ENCODE assay signal across 20 cellular contexts in the genomic region with DNA sequence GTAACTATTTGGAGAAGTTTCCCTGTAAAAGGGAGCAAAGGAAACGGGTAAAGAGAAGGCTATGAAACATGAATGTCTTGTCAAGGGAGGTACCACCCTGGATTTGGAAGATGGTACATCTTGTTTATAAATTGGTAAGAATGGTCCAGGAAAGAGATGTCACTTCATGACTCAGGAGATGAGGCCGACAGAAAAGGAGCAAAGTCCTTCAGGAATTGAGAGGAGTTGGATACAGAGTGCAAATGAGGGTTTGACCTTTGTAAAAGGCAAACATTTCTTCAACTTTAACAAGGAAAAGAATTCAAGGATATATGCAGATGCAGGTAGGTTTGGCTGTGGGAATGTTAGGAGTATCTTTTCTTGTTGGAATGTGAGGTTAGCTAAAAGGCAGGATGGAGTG. TPM values are rescaled to one million over a fixed set of nuclear protein-coding genes. Genes with fewer than 3 reads are reported as not detected.
DNase-seq lines count a peak whose midpoint lies in the region; ATAC-seq, FAIRE-seq and TF ChIP-seq lines count a peak whose summit lies in the region.
"Had no signal": no experiment of that assay in that cellular context is flagged by ENCODE, and none has a peak within 500 bp of the region (broad histone marks: within the 10 kb centered on the region; RNA-seq: fewer than 3 reads in every experiment).

No MANE protein-coding gene starts in this region.

- H3K27ac ChIP-seq in CD8-positive, alpha-beta T cell (ENCODE audit: low read depth, low read length) = no peak overlapping the region
- peak overlapping the region; percentile 73; the same call in 1 of the 2 replicates for H3K27ac ChIP-seq in GM23338 (ENCODE audit: low read depth)
- H3K27ac ChIP-seq in neural cell (ENCODE audit: low read length) = peak overlapping the region; percentile 70

- H3K4me1 ChIP-seq in CD8-positive, alpha-beta T cell (ENCODE audit: insufficient read depth, low read length) = no peaks in the 10 kb centered on the region
- H3K4me1 ChIP-seq in GM23338 (ENCODE audit: insufficient read depth) = no peaks in the 10 kb centered on the region
- H3K4me1 ChIP-seq: BE2C, Caco-2 had no signal

- no peaks in the 10 kb centered on the region for H3K79me2 ChIP-seq in GM23338 (replicated peaks; ENCODE audit: insufficient read depth)
- H3K79me2 ChIP-seq in neural cell (replicated peaks; ENCODE audit: insufficient read depth, low read length) = no peaks in the 10 kb centered on the region

- H3K36me3 Mint-ChIP-seq in CD8-positive, alpha-beta T cell = peaks cover 52% of the 10 kb centered on the region
- H3K36me3 Mint-ChIP-seq in GM23338 (ENCODE audit: low read depth) (peaks cover 15% of the 10 kb centered on the region), memory B cell (peaks cover 31% of the 10 kb centered on the region)

- FAIRE-seq in frontal cortex (lab: Jason Lieb, UNC) = no peak
- FAIRE-seq: A204.1, G401.6, GM12892, GM18507 had no signal

- H3K4me3 ChIP-seq in CD8-positive, alpha-beta T cell (ENCODE audit: low read depth, low read length) = no peak overlapping the region
- no peak overlapping the region for H3K4me3 ChIP-seq in GM23338
- H3K4me3 ChIP-seq in neural cell (ENCODE audit: low read length) = peak overlapping the region; percentile 34

- H3F3A ChIP-seq in GM23338 (replicated peaks; ENCODE audit: low read depth) (no peaks in the 10 kb centered on the region), neural cell (ENCODE audit: insufficient read depth, low read length, poor library complexity, severe bottlenecking) (no peaks in the 10 kb centered on the region)

- H4K20me1 ChIP-seq in GM23338 (replicated peaks; ENCODE audit: insufficient read depth) (no peaks in the 10 kb centered on the region), neural cell (ENCODE audit: insufficient read depth) (no peaks in the 10 kb centered on the region)

- H3K4me3 Mint-ChIP-seq in CD8-positive, alpha-beta T cell = no peak overlapping the region
- H3K4me3 Mint-ChIP-seq in GM23338 (no peak overlapping the region), memory B cell (no peak overlapping the region)
- H3K4me3 Mint-ChIP-seq: CD4-positive, CD25-positive, alpha-beta regulatory T cell; HFFc6 had no signal

- POLR2A ChIA-PET in CD8-positive, alpha-beta T cell (lab: Charles Lee) = interaction anchor here (1.0 kb wide), 1 partner anchor 69 kb away, joined by 3 read pairs; no protein-coding TSS in a partner anchor

- H3K27me3 Mint-ChIP-seq in CD8-positive, alpha-beta T cell (ENCODE audit: low read depth) = no peaks in the 10 kb centered on the region
- no peaks in the 10 kb centered on the region for H3K27me3 Mint-ChIP-seq in GM23338 (ENCODE audit: insufficient read depth, low read depth, poor library complexity)
- H3K27me3 Mint-ChIP-seq in memory B cell = no peaks in the 10 kb centered on the region
- H3K27me3 Mint-ChIP-seq: CD4-positive, CD25-positive, alpha-beta regulatory T cell had no signal

- CTCF ChIA-PET in CD8-positive, alpha-beta T cell (lab: Charles Lee) = no interaction called here

- peaks cover 22% of the 10 kb centered on the region for H3K36me3 ChIP-seq in CD8-positive, alpha-beta T cell (ENCODE audit: insufficient read depth, low read length)
- peaks cover 6% of the 10 kb centered on the region; the same call in 1 of the 2 replicates for H3K36me3 ChIP-seq in GM23338 (ENCODE audit: insufficient read depth)
- H3K36me3 ChIP-seq in neural cell (ENCODE audit: insufficient read depth, low read length) = peaks cover 8% of the 10 kb centered on the region

- no peaks in the 10 kb centered on the region for H3K4me1 Mint-ChIP-seq in CD8-positive, alpha-beta T cell (ENCODE audit: low read depth)
- no peaks in the 10 kb centered on the region for H3K4me1 Mint-ChIP-seq in GM23338
- no peaks in the 10 kb centered on the region for H3K4me1 Mint-ChIP-seq in memory B cell

- H3K9me3 ChIP-seq in CD8-positive, alpha-beta T cell (ENCODE audit: low read length) = no peaks in the 10 kb centered on the region
- no peaks in the 10 kb centered on the region for H3K9me3 ChIP-seq in neural cell (ENCODE audit: low read length)
- H3K9me3 ChIP-seq: BE2C, Caco-2 had no signal

- no peak for DNase-seq in CD8-positive, alpha-beta T cell
- DNase-seq in GM23338 (ENCODE audit: low spot score) (no peak), memory B cell (ENCODE audit: low spot score in 2 of 2) (no peak), SW 1271 (lab: John Stamatoyannopoulos, UW) (no peak), frontal cortex (ENCODE audit: low spot score in 2 of 2) (no peak), dedifferentiated amniotic fluid mesenchymal stem cell (ENCODE audit: extremely low spot score) (no peak)
- DNase-seq: ACHN; BE2C; C1 segment of cervical spinal cord; Caco-2; CD4-positive, CD25-positive, alpha-beta regulatory T cell; GOT3; H7; HFFc6 had no signal

- H3K9me2 ChIP-seq in GM23338 (ENCODE audit: insufficient read depth) (no peaks in the 10 kb centered on the region), neural cell (ENCODE audit: insufficient read depth, low read length) (no peaks in the 10 kb centered on the region)

- TF ChIP-seq CTCF in CD8-positive, alpha-beta T cell (IDR thresholded peaks at IDR 0.05) = no peak
- no peak for TF ChIP-seq CTCF in GM23338 (conservative IDR thresholded peaks at IDR 0.05; ENCODE audit: low read depth in 2 of 2)
- no peak for TF ChIP-seq CTCF in neural cell (IDR thresholded peaks at IDR 0.05; ENCODE audit: poor library complexity, severe bottlenecking)

- ATAC-seq in CD8-positive, alpha-beta T cell = no peak
- ATAC-seq in GM23338 (no peak), memory B cell (ENCODE audit: low read depth) (no peak)
- ATAC-seq: HCT116 had no signal

- H3K27ac Mint-ChIP-seq in CD8-positive, alpha-beta T cell = peak overlapping the region; percentile 4
- no peak overlapping the region for H3K27ac Mint-ChIP-seq in GM23338
- H3K27ac Mint-ChIP-seq in memory B cell = peak overlapping the region; percentile 29
- H3K27ac Mint-ChIP-seq: HFFc6 had no signal

- H3K9me3 Mint-ChIP-seq in CD8-positive, alpha-beta T cell = no peaks in the 10 kb centered on the region
- 0 out of 3 replicates have a peak, but pooled peaks cover 2% of the 10 kb centered on the region for H3K9me3 Mint-ChIP-seq in GM23338
- no peaks in the 10 kb centered on the region for H3K9me3 Mint-ChIP-seq in memory B cell
- H3K9me3 Mint-ChIP-seq: HFFc6 had no signal

- intact Hi-C loops in CD8-positive, alpha-beta T cell (cut with DNase I, micrococcal nuclease) = no loop called here

- H3K4me2 ChIP-seq in GM23338 = no peak overlapping the region
- no peak overlapping the region for H3K4me2 ChIP-seq in neural cell (ENCODE audit: low read length)

- TF ChIP-seq EP300 in neural cell (conservative IDR thresholded peaks at IDR 0.05; ENCODE audit: poor library complexity, severe bottlenecking) = no peak

- H3K9ac ChIP-seq in neural cell (ENCODE audit: low read length) = peak overlapping the region; percentile 21

- no peak for TF ChIP-seq RAD21 in neural cell (conservative IDR thresholded peaks at IDR 0.05)

- no peaks in the 10 kb centered on the region for H3K27me3 ChIP-seq in CD8-positive, alpha-beta T cell (ENCODE audit: insufficient read depth, low read length)
- no peaks in the 10 kb centered on the region for H3K27me3 ChIP-seq in GM23338 (ENCODE audit: insufficient read depth)
- no peaks in the 10 kb centered on the region for H3K27me3 ChIP-seq in neural cell (ENCODE audit: insufficient read depth, low read depth, low read length)
- H3K27me3 ChIP-seq: BE2C had no signal

- no peak overlapping the region for H2AFZ ChIP-seq in GM23338
- H2AFZ ChIP-seq in neural cell (ENCODE audit: low read depth, low read length) = no peak overlapping the region

TF ChIP-seq in GM23338, 12 proteins besides CTCF, POLR2A, EP300 and RAD21 (continues in another document):
- TF ChIP-seq CREB1 (CRISPR knock-in tag; IDR thresholded peaks at IDR 0.05; ENCODE audit: low read depth) = no peak

TF ChIP-seq in neural cell, 6 proteins besides CTCF, POLR2A, EP300 and RAD21 (continues in another document):
- TF ChIP-seq POLR2AphosphoS5 (IDR thresholded peaks at IDR 0.05) (no peak), SMC3 (conservative IDR thresholded peaks at IDR 0.05; ENCODE audit: poor library complexity) (no peak), TAF1 (IDR thresholded peaks at IDR 0.05; ENCODE audit: low read depth) (no peak), MXI1 (conservative IDR thresholded peaks at IDR 0.05; ENCODE audit: poor library complexity, severe bottlenecking) (no peak)

RNA-seq across cellular contexts. Expression of gene NDUFA9, which starts 30.8 kb away (rescaled TPM):
- total RNA-seq in CD8-positive, alpha-beta T cell = 10 to 100 TPM; 94.2 to 95.2 TPM
- total RNA-seq in GM23338 (2014; rRNA removed; shearing (Covaris generic)) = 17.8 and 35.4 TPM in 2 replicates
- polyA plus RNA-seq in GM23338 (2016; fragmentation: Nextera tagmentation; extraction: Ambion mirVana) = 71.0 and 79.8 TPM in 2 replicates
- 67.3 and 73.3 TPM in 2 replicates for polyA plus RNA-seq in neural cell
- polyA minus RNA-seq in neural cell = 50.6 and 61.8 TPM in 2 replicates
- 32.2 TPM for total RNA-seq in frontal cortex

RNA-seq across cellular contexts. Expression of gene AKAP3, which starts 30.9 kb away (rescaled TPM):
- total RNA-seq in CD8-positive, alpha-beta T cell = 1 to 10 TPM; 1.1 to 1.3 TPM
- total RNA-seq in GM23338 (2014; rRNA removed; shearing (Covaris generic)) = 1.9 and 3.2 TPM in 2 replicates
- polyA plus RNA-seq in GM23338 (2016; fragmentation: Nextera tagmentation; extraction: Ambion mirVana) = 1.3 and 1.4 TPM in 2 replicates
- polyA plus RNA-seq in neural cell = 0.46 and 1.6 TPM in 2 replicates
- polyA minus RNA-seq in neural cell = 1.5 and 3.7 TPM in 2 replicates
- 4.1 TPM for total RNA-seq in frontal cortex

RNA-seq across cellular contexts. Expression of gene GALNT8, which starts 40.5 kb away (rescaled TPM):
- total RNA-seq in CD8-positive, alpha-beta T cell = under 1 TPM; 0.33 to 0.92 TPM
- total RNA-seq in GM23338 (2014; rRNA removed; shearing (Covaris generic)) = 7.7 and 8.4 TPM in 2 replicates
- polyA plus RNA-seq in GM23338 (2016; fragmentation: Nextera tagmentation; extraction: Ambion mirVana) (3.8 and 5.4 TPM in 2 replicates), neural cell (25.8 and 25.9 TPM in 2 replicates)
- polyA minus RNA-seq in neural cell = 40.9 and 43.1 TPM in 2 replicates
- 57.5 TPM for total RNA-seq in frontal cortex
- total RNA-seq: Caco-2, HFFc6 had no signal
